In genomic region chr20:58911309-58911708, GRCh38 we compare ENCODE assay signal across 22 cellular contexts. TPM values are rescaled to one million over a fixed set of nuclear protein-coding genes. Genes with fewer than 3 reads are reported as not detected.
DNase-seq lines count a peak whose midpoint lies in the region; ATAC-seq, FAIRE-seq and TF ChIP-seq lines count a peak whose summit lies in the region.
"Had no signal": no experiment of that assay in that cellular context is flagged by ENCODE, and none has a peak within 500 bp of the region (broad histone marks: within the 10 kb centered on the region; RNA-seq: fewer than 3 reads in every experiment).

No MANE protein-coding gene starts in this region.

- H3K23ac ChIP-seq in mesenchymal stem cell (ENCODE audit: low read length in 2 of 2) = no peak overlapping the region

- H3K4me3 Mint-ChIP-seq in T-helper 17 cell = no peak overlapping the region
- H3K4me3 Mint-ChIP-seq in endothelial cell (ENCODE audit: unreplicated experiment) = no peak overlapping the region

- 98% methylated on average over 2 of the region's 2 CpGs for WGBS in HepG2 (ENCODE audit: low lambda C conversion rate)
- 100% methylated on average over 2 of the region's 2 CpGs for WGBS in right lobe of liver (ENCODE audit: insufficient coverage, low coverage, low lambda C conversion rate, missing lambda C conversion rate)
- 93% methylated on average over 2 of the region's 2 CpGs for WGBS in esophagus muscularis mucosa
- WGBS in mesenchymal stem cell = 100% methylated on average over 2 of the region's 2 CpGs

- ATAC-seq in HepG2 (no peak), right lobe of liver (no peak), T-helper 17 cell (no peak), GM21576 (IDR thresholded peaks at IDR 0.05; ENCODE audit: unreplicated experiment) (no peak)

- TF ChIP-seq EP300 in HepG2 (IDR thresholded peaks at IDR 0.05; ENCODE audit: low read depth in 2 of 2, low read length in 2 of 2) = no peak
- no peak for TF ChIP-seq EP300 in HepG2 (CRISPR knock-in tag; IDR thresholded peaks at IDR 0.05; ENCODE audit: borderline replicate concordance)
- TF ChIP-seq EP300 in esophagus muscularis mucosa (IDR thresholded peaks at IDR 0.05) = no peak

- H3K36me3 Mint-ChIP-seq in T-helper 17 cell (ENCODE audit: low read depth) = peaks cover 3% of the 10 kb centered on the region
- H3K36me3 Mint-ChIP-seq in endothelial cell (ENCODE audit: low read depth, unreplicated experiment) = peaks cover 49% of the 10 kb centered on the region

- H4K91ac ChIP-seq in mesenchymal stem cell (ENCODE audit: low read length) = no peak overlapping the region

- no peak overlapping the region for H2AK5ac ChIP-seq in mesenchymal stem cell (ENCODE audit: low read length, severe bottlenecking)

- POLR2A ChIA-PET in HepG2 (lab: Yijun Ruan, JAX) = no interaction called here

- no peak overlapping the region for H3K4me3 ChIP-seq in HepG2 (replicated peaks in 1 of 3; ENCODE audit: insufficient read depth in 1 of 3, low read depth in 2 of 3, low read length in 3 of 3)
- H3K4me3 ChIP-seq in right lobe of liver = no peak overlapping the region
- no peak overlapping the region for H3K4me3 ChIP-seq in esophagus muscularis mucosa
- no peak overlapping the region for H3K4me3 ChIP-seq in mesenchymal stem cell (ENCODE audit: insufficient read depth in 1 of 2, low read depth in 1 of 2, low read length in 2 of 2)
- H3K4me3 ChIP-seq: MG63, SJSA1 had no signal

- H3K4me1 ChIP-seq in HepG2 (ENCODE audit: insufficient read depth, low read length) = no peaks in the 10 kb centered on the region
- H3K4me1 ChIP-seq in right lobe of liver = peaks cover 0 to 26% (median 2%) of the 10 kb centered on the region in 4 donors
- peaks cover 30 to 36% (median 31%) of the 10 kb centered on the region in 4 donors for H3K4me1 ChIP-seq in esophagus muscularis mucosa
- H3K4me1 ChIP-seq in mesenchymal stem cell (ENCODE audit: control insufficient read depth, insufficient read depth, low read depth, low read length) = peaks cover 3% of the 10 kb centered on the region

- TF ChIP-seq POLR2A in HepG2 (IDR thresholded peaks at IDR 0.05; ENCODE audit: insufficient read depth in 1 of 2, low read depth in 2 of 2, low read length in 2 of 2) (peak in 1 of 2 experiments; percentile 51; a peak in 1 of 4 replicates), right lobe of liver (IDR thresholded peaks at IDR 0.05) (no peak), esophagus muscularis mucosa (IDR thresholded peaks at IDR 0.05; ENCODE audit: low read depth) (no peak)

- no peak overlapping the region for H2BK5ac ChIP-seq in mesenchymal stem cell (ENCODE audit: low read depth, low read length, poor library complexity, severe bottlenecking)

- no peaks in the 10 kb centered on the region for H3K9me3 Mint-ChIP-seq in endothelial cell (ENCODE audit: unreplicated experiment)
- H3K9me3 Mint-ChIP-seq: CD4-positive, CD25-positive, alpha-beta regulatory T cell had no signal

- no TSS peak for BruUV-seq in HepG2 (replicated peaks; lab: Mats Ljungman, UMichigan)

- in situ Hi-C loops in HepG2 (cut with HindIII; ENCODE audit: extremely low pct_ligation_motif_present, low pct_unique_long_range_greater_than_20kb) = no loop called here

- H3K4me1 Mint-ChIP-seq in T-helper 17 cell (peaks cover 23% of the 10 kb centered on the region), endothelial cell (ENCODE audit: unreplicated experiment) (peaks cover 29% of the 10 kb centered on the region)

- TF ChIP-seq CTCF in HepG2 (CRISPR knock-in tag; IDR thresholded peaks at IDR 0.05) (no peak), right lobe of liver (IDR thresholded peaks at IDR 0.05) (no peak), esophagus muscularis mucosa (IDR thresholded peaks at IDR 0.05) (no peak), endothelial cell (IDR thresholded peaks at IDR 0.05; ENCODE audit: unreplicated experiment) (no peak)

- H3K14ac ChIP-seq in mesenchymal stem cell (ENCODE audit: low read length in 2 of 2) = no peak overlapping the region

- H3K79me1 ChIP-seq in mesenchymal stem cell (replicated peaks; ENCODE audit: low read length, poor library complexity, severe bottlenecking) = peaks cover 18% of the 10 kb centered on the region

- H3K9me3 ChIP-seq in HepG2 (ENCODE audit: low read length) (no peaks in the 10 kb centered on the region), right lobe of liver (no peaks in the 10 kb centered on the region), T-helper 17 cell (ENCODE audit: control insufficient read depth, low read length, poor library complexity, severe bottlenecking) (no peaks in the 10 kb centered on the region), esophagus muscularis mucosa (no peaks in the 10 kb centered on the region), mesenchymal stem cell (ENCODE audit: control insufficient read depth, low read length) (no peaks in the 10 kb centered on the region)
- H3K9me3 ChIP-seq: MG63, SJSA1 had no signal

- H3K36me3 ChIP-seq in HepG2 (replicated peaks in 1 of 2; ENCODE audit: control insufficient read depth in 1 of 2, insufficient read depth in 2 of 2, low read length in 2 of 2) (peaks cover 36 to 50% of the 10 kb centered on the region in 2 experiments), right lobe of liver (peaks cover 0 to 43% (median 27%) of the 10 kb centered on the region in 4 donors), esophagus muscularis mucosa (peaks cover 35 to 48% (median 42%) of the 10 kb centered on the region in 4 donors), mesenchymal stem cell (ENCODE audit: control insufficient read depth in 1 of 2, insufficient read depth in 2 of 2, low read depth in 1 of 2, low read length in 2 of 2) (peaks cover 36 to 58% of the 10 kb centered on the region in 2 experiments)

- no peak overlapping the region for H4K8ac ChIP-seq in mesenchymal stem cell (ENCODE audit: low read length)

- no peak for TF ChIP-seq RAD21 in HepG2 (CRISPR knock-in tag; IDR thresholded peaks at IDR 0.05)

- no peak overlapping the region for H3K18ac ChIP-seq in mesenchymal stem cell (ENCODE audit: low read depth in 1 of 2, low read length in 2 of 2)

- peaks cover 13% of the 10 kb centered on the region; the same call in 1 of the 2 replicates for H4K20me1 ChIP-seq in HepG2 (ENCODE audit: insufficient read depth, low read length)

- H3K27ac Mint-ChIP-seq in T-helper 17 cell = peak overlapping the region; percentile 59
- no peak overlapping the region for H3K27ac Mint-ChIP-seq in endothelial cell (ENCODE audit: unreplicated experiment)
- H3K27ac Mint-ChIP-seq: CD4-positive, CD25-positive, alpha-beta regulatory T cell had no signal

- H2BK120ac ChIP-seq in mesenchymal stem cell (ENCODE audit: low read depth, low read length) = no peak overlapping the region

- no peak for FAIRE-seq in HepG2 (lab: Jason Lieb, UNC)
- FAIRE-seq: D721Med, G401.6, H54 had no signal

- DNase-seq in HepG2 (ENCODE audit: low spot score) = no peak
- DNase-seq in right lobe of liver = no peak
- no peak for DNase-seq in T-helper 17 cell
- DNase-seq in esophagus muscularis mucosa (ENCODE audit: extremely low spot score) = peak; percentile 8
- no peak for DNase-seq in DMS153 treated with DMSO at 0.1 percent for 48 hours (lab: John Stamatoyannopoulos, UW; ENCODE audit: unreplicated experiment)
- DNase-seq in mesenchymal stem cell = no peak
- no peak for DNase-seq in endothelial cell (ENCODE audit: low spot score)
- DNase-seq: 8988T; CD4-positive, CD25-positive, alpha-beta regulatory T cell; DMS53; KG1; MG63; NCI-H2029; NCI-H446 treated with DMSO at 0.1 percent for 48 hours; NCI-H526 treated with DMSO at 0.1 percent for 48 hours; Right ventricle myocardium superior; RPMI8226 had no signal

- H3K4me2 ChIP-seq in HepG2 (ENCODE audit: low read depth, low read length) (no peak overlapping the region), mesenchymal stem cell (ENCODE audit: low read length, poor library complexity, severe bottlenecking) (no peak overlapping the region)

- intact Hi-C loops in HepG2 (cut with micrococcal nuclease; ENCODE audit: unreplicated experiment) (no loop called here), right lobe of liver (cut with DNase I) (no loop called here), esophagus muscularis mucosa (cut with DNase I) (no loop called here)

- no peak overlapping the region for H3K4ac ChIP-seq in mesenchymal stem cell (ENCODE audit: low read depth in 1 of 2, low read length in 2 of 2)

- H3K27me3 ChIP-seq in HepG2 (ENCODE audit: control insufficient read depth in 1 of 2, insufficient read depth in 2 of 2, low read length in 2 of 2) (no peaks in the 10 kb centered on the region), right lobe of liver (no peaks in the 10 kb centered on the region), esophagus muscularis mucosa (no peaks in the 10 kb centered on the region), mesenchymal stem cell (ENCODE audit: control insufficient read depth in 1 of 2, insufficient read depth in 1 of 2, low read length in 2 of 2) (no peaks in the 10 kb centered on the region)
- H3K27me3 ChIP-seq: MG63, SJSA1 had no signal

- CTCF ChIA-PET in HepG2 (lab: Yijun Ruan, JAX; ENCODE audit: low intra/inter-chr PET ratio, low total read pairs) = no interaction called here

- H2BK15ac ChIP-seq in mesenchymal stem cell (ENCODE audit: low read depth, poor library complexity, severe bottlenecking) = no peak overlapping the region

- H2AFZ ChIP-seq in HepG2 (ENCODE audit: low read length) (no peak overlapping the region), mesenchymal stem cell (ENCODE audit: low read depth, low read length) (no peak overlapping the region)

- H2BK12ac ChIP-seq in mesenchymal stem cell (ENCODE audit: low read length in 2 of 2) = no peak overlapping the region

- H3K9ac ChIP-seq in HepG2 (ENCODE audit: insufficient read depth, low read depth, low read length) = no peak overlapping the region
- H3K9ac ChIP-seq in mesenchymal stem cell (ENCODE audit: low read length) = no peak overlapping the region

- no peaks in the 10 kb centered on the region for H3K79me2 ChIP-seq in HepG2 (ENCODE audit: insufficient read depth, low read length)

- H3K27ac ChIP-seq in HepG2 (ENCODE audit: extremely low read length, insufficient read depth, low read length) (no peak overlapping the region), right lobe of liver (no peak overlapping the region), esophagus muscularis mucosa (replicated peaks in 1 of 4) (no peak overlapping the region), mesenchymal stem cell (ENCODE audit: low read length, poor library complexity, severe bottlenecking) (no peak overlapping the region)
- H3K27ac ChIP-seq: SJSA1 had no signal

- H3K27me3 Mint-ChIP-seq in T-helper 17 cell = no peaks in the 10 kb centered on the region
- peaks cover 2% of the 10 kb centered on the region for H3K27me3 Mint-ChIP-seq in endothelial cell (ENCODE audit: unreplicated experiment)

RNA-seq across cellular contexts. Expression of gene GNAS, which starts 58.8 kb away (rescaled TPM):
- total RNA-seq in HepG2 (2016; rRNA removed; fragmentation: Illumina TruSeq; extraction: Trizol) (382 and 407 TPM in 2 replicates), right lobe of liver (100 to 1,000 TPM; 254 to 400 (median 287) TPM), T-helper 17 cell (1,000 to 10,000 TPM in 1 of 2 donors, 100 to 1,000 TPM in 1; 755 to 1,096 TPM), esophagus muscularis mucosa (100 to 1,000 TPM; 679 to 875 (median 782) TPM), endothelial cell (ENCODE audit: unreplicated experiment) (1,989 TPM)
- total RNA-seq in HepG2 (2016; cell fraction: cytosol; rRNA removed; fragmentation: Illumina TruSeq; extraction: Trizol; ENCODE audit: low read depth) = 604 and 617 TPM in 2 replicates
- total RNA-seq in HepG2 (2016; cell fraction: insoluble cytoplasmic fraction; rRNA removed; fragmentation: Illumina TruSeq; extraction: Trizol) = 369 and 397 TPM in 2 replicates
- total RNA-seq in HepG2 (2016; cell fraction: membrane; rRNA removed; fragmentation: Illumina TruSeq; extraction: Trizol) = 887 and 1,010 TPM in 2 replicates
- 281 and 324 TPM in 2 replicates for total RNA-seq in HepG2 (2016; cell fraction: nucleus; rRNA removed; fragmentation: Illumina TruSeq; extraction: Trizol)
- polyA plus RNA-seq in HepG2 (2011; rRNA removed) = 1,008 and 1,029 TPM in 2 replicates
- polyA plus RNA-seq in HepG2 (2011; cell fraction: cytosol; rRNA removed) = 1,419 and 1,481 TPM in 2 replicates
- polyA plus RNA-seq in HepG2 (2011; cell fraction: nucleus; rRNA removed) = 1,285 and 1,363 TPM in 2 replicates
- polyA plus RNA-seq in HepG2 (2012) = 1,216 and 1,583 TPM in 2 replicates
- polyA plus RNA-seq in HepG2 (2016; cell fraction: cytosol; fragmentation: Illumina TruSeq; extraction: Trizol; ENCODE audit: low read depth) = 2,019 and 2,103 TPM in 2 replicates
- 991 and 1,223 TPM in 2 replicates for polyA plus RNA-seq in HepG2 (2016; cell fraction: insoluble cytoplasmic fraction; fragmentation: Illumina TruSeq; extraction: Trizol; ENCODE audit: low read depth)
- 2,245 and 2,285 TPM in 2 replicates for polyA plus RNA-seq in HepG2 (2016; cell fraction: membrane; fragmentation: Illumina TruSeq; extraction: Trizol; ENCODE audit: low read depth)
- 1,096 and 1,140 TPM in 2 replicates for polyA plus RNA-seq in HepG2 (2016; cell fraction: nucleus; fragmentation: Illumina TruSeq; extraction: Trizol; ENCODE audit: insufficient read depth, low read depth)
- polyA minus RNA-seq in HepG2 (2011; rRNA and poly(A)+ RNA removed; ENCODE audit: low replicate concordance) = 1,501 and 1,552 TPM in 2 replicates
- 671 and 731 TPM in 2 replicates for polyA minus RNA-seq in HepG2 (2011; cell fraction: cytosol; rRNA and poly(A)+ RNA removed)
- polyA minus RNA-seq in HepG2 (2011; cell fraction: nucleus; rRNA and poly(A)+ RNA removed) = 391 and 498 TPM in 2 replicates
- polyA plus RNA-seq in mesenchymal stem cell (2013, experiment 1 of 2) = 1,046 TPM
- polyA plus RNA-seq in mesenchymal stem cell (2013, experiment 2 of 2) = 1,042 TPM
